In the genomic region with DNA sequence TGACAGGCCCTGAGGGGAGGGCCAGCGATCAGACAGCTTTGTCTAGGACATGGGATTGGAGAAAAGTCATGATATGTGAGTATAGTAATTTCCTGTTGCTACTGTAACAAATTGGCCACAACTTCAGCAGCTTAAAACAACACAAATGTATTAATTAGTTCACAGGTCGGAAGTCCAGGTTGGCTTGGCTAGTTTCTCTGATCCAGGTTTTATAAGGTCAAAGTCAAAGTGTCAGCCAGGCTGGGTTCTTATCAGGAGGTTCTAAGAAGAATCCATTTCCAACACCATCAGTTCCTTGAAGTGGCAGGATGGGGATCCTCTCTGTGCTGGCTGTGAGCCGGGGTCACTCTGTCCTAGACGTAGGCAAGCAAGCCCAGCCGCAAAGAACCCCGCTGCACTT, we compare ENCODE assay signal across 29 cellular contexts.
"Had no signal": no experiment of that assay in that cellular context is flagged by ENCODE, and none has a peak within 500 bp of the region (broad histone marks: within the 10 kb centered on the region; RNA-seq: fewer than 3 reads in every experiment).

No MANE protein-coding gene starts in this region.

- H3K9me3 ChIP-seq: adrenal gland, body of pancreas, colonic mucosa, esophagus squamous epithelium, gastroesophageal sphincter had no signal

- ATAC-seq: activated CD4-positive, alpha-beta T cell treated with anti-CD3 and anti-CD28 coated beads for 36 hours; activated CD8-positive, alpha-beta memory T cell treated with anti-CD3 and anti-CD28 coated beads, Interleukin-2, amount 10 ng/mL, durations not matched to agents 7 days and 5 days; activated CD8-positive, alpha-beta T cell treated with anti-CD3 and anti-CD28 coated beads, Interleukin-2, amount 10 ng/mL, durations not matched to agents 7 days and 5 days; activated naive CD8-positive, alpha-beta T cell treated with anti-CD3 and anti-CD28 coated beads, Interleukin-2, amount 50 U/mL, for 24 hours; body of pancreas; gastroesophageal sphincter had no signal

- H3K27me3 ChIP-seq: body of pancreas, colonic mucosa had no signal

- H3K4me1 ChIP-seq: adrenal gland, body of pancreas, colonic mucosa, esophagus squamous epithelium, gastroesophageal sphincter had no signal

- H3K36me3 ChIP-seq: adrenal gland, colonic mucosa, esophagus squamous epithelium, gastroesophageal sphincter had no signal

- DNase-seq: activated CD4-positive, alpha-beta memory T cell treated with anti-CD3 and anti-CD28 coated beads for 36 hours; activated CD4-positive, alpha-beta T cell treated with anti-CD3 and anti-CD28 coated beads for 36 hours; activated CD4-positive, alpha-beta T cell treated with anti-CD3 and anti-CD28 coated beads, Interleukin-2, amount 10 ng/mL, durations not matched to agents 24 days and 14 days; activated CD4-positive, CD25-positive, alpha-beta regulatory T cell; activated CD4-positive, CD25-positive, alpha-beta regulatory T cell treated with anti-CD3 and anti-CD28 coated beads, Interleukin-2, amount 50 U/mL, for 72 hours; activated CD8-positive, alpha-beta memory T cell treated with anti-CD3 and anti-CD28 coated beads, Interleukin-2, amount 10 ng/mL, durations not matched to agents 7 days and 5 days; activated CD8-positive, alpha-beta memory T cell treated with anti-CD3 and anti-CD28 coated beads, Interleukin-2, amount 50 U/mL, for 4 hours; activated CD8-positive, alpha-beta T cell treated with anti-CD3 and anti-CD28 coated beads, Interleukin-2, amount 10 ng/mL, durations not matched to agents 7 days and 5 days; activated effector memory CD4-positive, alpha-beta T cell treated with anti-CD3 and anti-CD28 coated beads, Interleukin-2, amount 50 U/mL, for 16 hours; activated naive CD4-positive, alpha-beta T cell treated with anti-CD3 and anti-CD28 coated beads for 36 hours; activated naive CD8-positive, alpha-beta T cell treated with anti-CD3 and anti-CD28 coated beads for 36 hours; activated naive CD8-positive, alpha-beta T cell treated with anti-CD3 and anti-CD28 coated beads, Interleukin-2, amount 50 U/mL, for 24 hours; activated T-cell treated with anti-CD3 and anti-CD28 coated beads, Interleukin-2, amount 50 U/mL, for 1 hour; activated T-cell treated with anti-CD3 and anti-CD28 coated beads, Interleukin-2, amount 50 U/mL, for 48 hours; adrenal gland; amygdala; aorta; body of pancreas; caudate nucleus; cerebellar nuclear complex; colonic mucosa; effector CD8-positive, alpha-beta T cell; esophagus squamous epithelium; foreskin melanocyte; T-helper 2 cell had no signal

- FAIRE-seq: endometrium, endothelial cell of umbilical vein had no signal

- H3K4me3 ChIP-seq: adrenal gland, body of pancreas, colonic mucosa, esophagus squamous epithelium, gastroesophageal sphincter had no signal

- H3K27ac ChIP-seq: adrenal gland, body of pancreas, colonic mucosa, epithelial cell of prostate, esophagus squamous epithelium, gastroesophageal sphincter had no signal
